ENCODE assay signal across 9 cellular contexts in genomic region chr11:65927904-65928397, GRCh38. TPM values are rescaled to one million over a fixed set of nuclear protein-coding genes. Genes with fewer than 3 reads are reported as not detected.
A peak's percentile ranks its signal among the peaks of the same experiment; 100 is the strongest.
DNase-seq lines count a peak whose midpoint lies in the region; ATAC-seq and TF ChIP-seq lines count a peak whose summit lies in the region.
"Had no signal": no experiment of that assay in that cellular context is flagged by ENCODE, and none has a peak within 500 bp of the region (broad histone marks: within the 10 kb centered on the region; RNA-seq: fewer than 3 reads in every experiment).

No MANE protein-coding gene starts in this region.

- H3K36me3 Mint-ChIP-seq in CD8-positive, alpha-beta T cell, result peaks cover 9% of the 10 kb centered on the region

- TF ChIP-seq POLR2A in Raji (IDR thresholded peaks at IDR 0.05; ENCODE audit: insufficient read depth, low read depth, low read length), result 0 out of 2 replicates have a peak, but pooled peaks have one; percentile 36

- CTCF ChIA-PET in CD8-positive, alpha-beta T cell (lab: Charles Lee), result interaction anchor here (1.4 to 8.5 kb wide), 3 partner anchors 32 to 68 kb away, joined by 3 to 136 read pairs (median 5); partner anchors contain the start of genes CCDC85B, FIBP and MUS81

- H3K4me1 ChIP-seq in CD8-positive, alpha-beta T cell (ENCODE audit: insufficient read depth, low read length), result peaks cover 41% of the 10 kb centered on the region

- POLR2A ChIA-PET in CD8-positive, alpha-beta T cell (lab: Charles Lee), result interaction anchor here (0.6 to 3.2 kb wide), 10 partner anchors 9 to 69 kb away, joined by 3 to 19 read pairs (median 4); partner anchors contain the start of genes C11orf68 and CCDC85B

- H3K4me1 Mint-ChIP-seq in CD8-positive, alpha-beta T cell (ENCODE audit: low read depth), result peaks cover 39% of the 10 kb centered on the region

- peak overlapping the region; percentile 91 for H3K27ac Mint-ChIP-seq in CD8-positive, alpha-beta T cell

- H3K9me3 Mint-ChIP-seq in CD8-positive, alpha-beta T cell, result no peaks in the 10 kb centered on the region

- intact Hi-C loops in CD8-positive, alpha-beta T cell (cut with DNase I, micrococcal nuclease), result loop anchor here (1.0 to 2.0 kb wide), 5 partner anchors 9 to 69 kb away; partner anchors contain the start of genes SART1 (in 2 of the 2), C11orf68 (in 1 of the 2), CFL1 (in 1 of the 2) and DRAP1 (in 1 of the 2)

- TF ChIP-seq CTCF in CD8-positive, alpha-beta T cell (IDR thresholded peaks at IDR 0.05), result no peak

- ATAC-seq in CD8-positive, alpha-beta T cell, result peak; percentile 95
- ATAC-seq in HG02588 (IDR thresholded peaks at IDR 0.05; ENCODE audit: unreplicated experiment), result peak; percentile 62

- H3K27me3 Mint-ChIP-seq in CD8-positive, alpha-beta T cell (ENCODE audit: low read depth), result no peaks in the 10 kb centered on the region

- H3K36me3 ChIP-seq in CD8-positive, alpha-beta T cell (ENCODE audit: insufficient read depth, low read length), result peaks cover 2% of the 10 kb centered on the region

- peak overlapping the region; percentile 42 for H3K4me3 ChIP-seq in CD8-positive, alpha-beta T cell (ENCODE audit: low read depth, low read length)

- H3K9me3 ChIP-seq in CD8-positive, alpha-beta T cell (ENCODE audit: low read length), result no peaks in the 10 kb centered on the region

- peak; percentile 63 to 85 (median 73) for DNase-seq in CD8-positive, alpha-beta T cell
- DNase-seq in activated naive CD4-positive, alpha-beta T cell treated with anti-CD3 and anti-CD28 coated beads, Interleukin-2, amount 50 U/mL, for 16 hours, result peak; percentile 73
- DNase-seq in pons (ENCODE audit: low spot score) (peak; percentile 38), NCI-H82 (lab: John Stamatoyannopoulos, UW) (no peak), glomerular visceral epithelial cell (ENCODE audit: extremely low spot score) (no peak), NCI-H1694 treated with DMSO at 0.1 percent for 48 hours (lab: John Stamatoyannopoulos, UW) (no peak)

- no peaks in the 10 kb centered on the region for H3K27me3 ChIP-seq in CD8-positive, alpha-beta T cell (ENCODE audit: insufficient read depth, low read length)

- peak overlapping the region; percentile 74 for H3K4me3 Mint-ChIP-seq in CD8-positive, alpha-beta T cell

- H3K27ac ChIP-seq in CD8-positive, alpha-beta T cell (ENCODE audit: low read depth, low read length), result peak overlapping the region; percentile 62

RNA-seq across cellular contexts. Expression of gene DRAP1, which starts 8.7 kb away (rescaled TPM):
- total RNA-seq in CD8-positive, alpha-beta T cell, result 10 to 100 TPM; 62.2 to 63.1 TPM

RNA-seq across cellular contexts. Expression of gene C11orf68, which starts 9.1 kb away (rescaled TPM):
- 10 to 100 TPM; 12.3 TPM for total RNA-seq in CD8-positive, alpha-beta T cell

RNA-seq across cellular contexts. Expression of gene TSGA10IP, which starts 17.3 kb away (rescaled TPM):
- total RNA-seq in CD8-positive, alpha-beta T cell, result not detected
- total RNA-seq: epithelial cell of proximal tubule had no signal

RNA-seq across cellular contexts. Expression of gene FOSL1, which starts 27.8 kb away (rescaled TPM):
- total RNA-seq in CD8-positive, alpha-beta T cell, result 1 to 10 TPM; 2.0 to 4.0 TPM

RNA-seq across cellular contexts. Expression of gene SART1, which starts 33.6 kb away (rescaled TPM):
- 100 to 1,000 TPM; 102 to 123 TPM for total RNA-seq in CD8-positive, alpha-beta T cell

Comparison
In these comparisons a context has a peak if more than half of its experiments do, and no peak if none do; other contexts are left out.
1. DNase-seq: peak in CD8-positive, alpha-beta T cell (7 of 7), activated naive CD4-positive, alpha-beta T cell treated with anti-CD3 and anti-CD28 coated beads, Interleukin-2, amount 50 U/mL, for 16 hours (single experiment) and pons (single experiment); none in NCI-H82 (single experiment), glomerular visceral epithelial cell (single experiment) and NCI-H1694 treated with DMSO at 0.1 percent for 48 hours (single experiment).